ENCODE assay signal across 1 cellular context in the genomic region with DNA sequence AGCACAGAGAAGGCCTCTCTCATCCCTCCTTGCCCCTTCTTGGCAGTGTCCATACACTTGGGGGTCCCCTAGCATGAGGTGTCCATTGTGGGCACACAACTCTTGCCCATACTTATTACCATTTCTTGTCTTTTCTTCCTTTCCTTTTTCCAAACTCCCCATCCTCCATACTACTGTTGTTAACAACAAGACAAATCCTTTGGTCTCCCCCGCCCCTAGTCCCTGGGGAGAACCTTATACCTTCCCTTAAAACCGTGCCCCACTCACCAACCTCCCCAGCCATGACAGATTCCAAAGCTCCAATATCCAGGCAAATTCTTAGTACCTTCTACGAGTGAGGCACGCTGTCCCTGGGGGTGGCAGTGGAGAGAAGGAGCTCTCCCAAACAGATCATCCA.
TF ChIP-seq lines count a peak whose summit lies in the region.

No MANE protein-coding gene starts in this region.

TF ChIP-seq in SK-N-SH, 30 proteins besides CTCF, POLR2A, EP300 and RAD21 (continued from another document):
- TF ChIP-seq, protein P1, sequence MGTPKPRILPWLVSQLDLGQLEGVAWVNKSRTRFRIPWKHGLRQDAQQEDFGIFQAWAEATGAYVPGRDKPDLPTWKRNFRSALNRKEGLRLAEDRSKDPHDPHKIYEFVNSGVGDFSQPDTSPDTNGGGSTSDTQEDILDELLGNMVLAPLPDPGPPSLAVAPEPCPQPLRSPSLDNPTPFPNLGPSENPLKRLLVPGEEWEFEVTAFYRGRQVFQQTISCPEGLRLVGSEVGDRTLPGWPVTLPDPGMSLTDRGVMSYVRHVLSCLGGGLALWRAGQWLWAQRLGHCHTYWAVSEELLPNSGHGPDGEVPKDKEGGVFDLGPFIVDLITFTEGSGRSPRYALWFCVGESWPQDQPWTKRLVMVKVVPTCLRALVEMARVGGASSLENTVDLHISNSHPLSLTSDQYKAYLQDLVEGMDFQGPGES (IDR thresholded peaks at IDR 0.05; ENCODE audit: low read depth, low read length) = no peak
- no peak for TF ChIP-seq GATA2 (CRISPR knock-in tag; IDR thresholded peaks at IDR 0.05)
- TF ChIP-seq RFX5 (IDR thresholded peaks at IDR 0.05; ENCODE audit: low read length) = no peak
- TF ChIP-seq, protein P2, sequence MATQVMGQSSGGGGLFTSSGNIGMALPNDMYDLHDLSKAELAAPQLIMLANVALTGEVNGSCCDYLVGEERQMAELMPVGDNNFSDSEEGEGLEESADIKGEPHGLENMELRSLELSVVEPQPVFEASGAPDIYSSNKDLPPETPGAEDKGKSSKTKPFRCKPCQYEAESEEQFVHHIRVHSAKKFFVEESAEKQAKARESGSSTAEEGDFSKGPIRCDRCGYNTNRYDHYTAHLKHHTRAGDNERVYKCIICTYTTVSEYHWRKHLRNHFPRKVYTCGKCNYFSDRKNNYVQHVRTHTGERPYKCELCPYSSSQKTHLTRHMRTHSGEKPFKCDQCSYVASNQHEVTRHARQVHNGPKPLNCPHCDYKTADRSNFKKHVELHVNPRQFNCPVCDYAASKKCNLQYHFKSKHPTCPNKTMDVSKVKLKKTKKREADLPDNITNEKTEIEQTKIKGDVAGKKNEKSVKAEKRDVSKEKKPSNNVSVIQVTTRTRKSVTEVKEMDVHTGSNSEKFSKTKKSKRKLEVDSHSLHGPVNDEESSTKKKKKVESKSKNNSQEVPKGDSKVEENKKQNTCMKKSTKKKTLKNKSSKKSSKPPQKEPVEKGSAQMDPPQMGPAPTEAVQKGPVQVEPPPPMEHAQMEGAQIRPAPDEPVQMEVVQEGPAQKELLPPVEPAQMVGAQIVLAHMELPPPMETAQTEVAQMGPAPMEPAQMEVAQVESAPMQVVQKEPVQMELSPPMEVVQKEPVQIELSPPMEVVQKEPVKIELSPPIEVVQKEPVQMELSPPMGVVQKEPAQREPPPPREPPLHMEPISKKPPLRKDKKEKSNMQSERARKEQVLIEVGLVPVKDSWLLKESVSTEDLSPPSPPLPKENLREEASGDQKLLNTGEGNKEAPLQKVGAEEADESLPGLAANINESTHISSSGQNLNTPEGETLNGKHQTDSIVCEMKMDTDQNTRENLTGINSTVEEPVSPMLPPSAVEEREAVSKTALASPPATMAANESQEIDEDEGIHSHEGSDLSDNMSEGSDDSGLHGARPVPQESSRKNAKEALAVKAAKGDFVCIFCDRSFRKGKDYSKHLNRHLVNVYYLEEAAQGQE (IDR thresholded peaks at IDR 0.05; ENCODE audit: low read depth, low read length) = no peak
- TF ChIP-seq, protein P3, sequence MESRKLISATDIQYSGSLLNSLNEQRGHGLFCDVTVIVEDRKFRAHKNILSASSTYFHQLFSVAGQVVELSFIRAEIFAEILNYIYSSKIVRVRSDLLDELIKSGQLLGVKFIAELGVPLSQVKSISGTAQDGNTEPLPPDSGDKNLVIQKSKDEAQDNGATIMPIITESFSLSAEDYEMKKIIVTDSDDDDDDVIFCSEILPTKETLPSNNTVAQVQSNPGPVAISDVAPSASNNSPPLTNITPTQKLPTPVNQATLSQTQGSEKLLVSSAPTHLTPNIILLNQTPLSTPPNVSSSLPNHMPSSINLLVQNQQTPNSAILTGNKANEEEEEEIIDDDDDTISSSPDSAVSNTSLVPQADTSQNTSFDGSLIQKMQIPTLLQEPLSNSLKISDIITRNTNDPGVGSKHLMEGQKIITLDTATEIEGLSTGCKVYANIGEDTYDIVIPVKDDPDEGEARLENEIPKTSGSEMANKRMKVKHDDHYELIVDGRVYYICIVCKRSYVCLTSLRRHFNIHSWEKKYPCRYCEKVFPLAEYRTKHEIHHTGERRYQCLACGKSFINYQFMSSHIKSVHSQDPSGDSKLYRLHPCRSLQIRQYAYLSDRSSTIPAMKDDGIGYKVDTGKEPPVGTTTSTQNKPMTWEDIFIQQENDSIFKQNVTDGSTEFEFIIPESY (IDR thresholded peaks at IDR 0.05; ENCODE audit: borderline replicate concordance, low read depth) = no peak
- no peak for TF ChIP-seq YY1 (IDR thresholded peaks at IDR 0.05; ENCODE audit: low read depth)
- TF ChIP-seq SIN3A (IDR thresholded peaks at IDR 0.05; ENCODE audit: borderline replicate concordance, low read depth, low read length) = no peak
- no peak for TF ChIP-seq SMC3 (IDR thresholded peaks at IDR 0.05; ENCODE audit: low read depth, low read length)
TF ChIP-seq in SK-N-SH: peak in this region for 0.
